ENCODE assay signal across 14 cellular contexts in the genomic region with DNA sequence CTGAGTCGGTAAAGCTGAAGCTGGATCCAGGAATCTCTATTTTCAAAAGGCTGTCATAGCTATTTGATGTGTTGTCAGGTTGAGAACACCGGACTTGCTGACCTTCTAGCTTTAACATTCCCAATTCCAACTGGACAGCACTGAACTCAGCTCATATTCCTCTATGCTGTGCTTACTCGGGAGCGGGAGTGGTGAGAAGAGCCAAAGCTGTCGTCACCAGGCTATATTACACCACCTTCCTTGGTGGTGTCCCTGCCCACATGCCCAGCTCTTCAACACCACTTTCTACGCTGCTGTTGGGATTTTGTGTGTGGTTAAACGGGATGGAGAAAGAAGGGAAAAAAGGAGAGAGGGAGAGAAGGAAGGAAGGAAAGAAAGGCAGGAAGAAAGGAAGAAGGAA.
"Had no signal": no experiment of that assay in that cellular context is flagged by ENCODE, and none has a peak within 500 bp of the region (broad histone marks: within the 10 kb centered on the region; RNA-seq: fewer than 3 reads in every experiment).

No MANE protein-coding gene starts in this region.

- H3K4me1 ChIP-seq: parathyroid adenoma, SJSA1 had no signal

- H3K79me2 ChIP-seq: parathyroid adenoma had no signal

- H3K9me3 ChIP-seq: SJSA1, spleen had no signal

- H3K27ac ChIP-seq: parathyroid adenoma, SJSA1, spleen had no signal

- H3K4me3 ChIP-seq: SJSA1, spleen had no signal

- DNase-seq: activated CD4-positive, alpha-beta T cell treated with anti-CD3 and anti-CD28 coated beads for 36 hours; activated CD8-positive, alpha-beta memory T cell treated with anti-CD3 and anti-CD28 coated beads, Interleukin-2, amount 50 U/mL, for 4 hours; activated CD8-positive, alpha-beta T cell treated with anti-CD3 and anti-CD28 coated beads for 36 hours; activated naive CD4-positive, alpha-beta T cell; activated naive CD8-positive, alpha-beta T cell treated with anti-CD3 and anti-CD28 coated beads, Interleukin-2, amount 50 U/mL, for 24 hours; erythroblast; immature natural killer cell; left colon; retina; spleen; stimulated activated CD4-positive, alpha-beta T cell treated with anti-CD3 and anti-CD28 coated beads, Interleukin-2, amount 100 ng/mL, for 24 hours; stimulated activated naive B cell treated with anti-CD40 and anti-IgM and Interleukin-4, amounts not matched to agents 10 μg/mL and 1 μg/mL and 100 μg/mL, for 72 hours had no signal

- H3K9ac ChIP-seq: parathyroid adenoma had no signal

- H3K27me3 ChIP-seq: SJSA1, spleen had no signal

- H3K36me3 ChIP-seq: SJSA1, spleen had no signal

- H2AFZ ChIP-seq: parathyroid adenoma had no signal
